ENCODE assay signal across 29 cellular contexts in genomic region chr4:165164257-165164656, GRCh38.
"Had no signal": no experiment of that assay in that cellular context is flagged by ENCODE, and none has a peak within 500 bp of the region (broad histone marks: within the 10 kb centered on the region; RNA-seq: fewer than 3 reads in every experiment).

No MANE protein-coding gene starts in this region.

- DNase-seq: naive thymus-derived CD4-positive, alpha-beta T cell; natural killer cell; nucleus accumbens; pancreas; psoas muscle; right cardiac atrium; spleen; stimulated activated CD4-positive, alpha-beta T cell treated with anti-CD3 and anti-CD28 coated beads, Interleukin-12 subunit alpha, Interleukin-12 subunit beta, amount 100 ng/mL, for 4 hours; stimulated activated CD4-positive, alpha-beta T cell treated with anti-CD3 and anti-CD28 coated beads, Interleukin-1b, Interleukin-23, amount 100 ng/mL, for 48 hours; stimulated activated CD4-positive, alpha-beta T cell treated with anti-CD3 and anti-CD28 coated beads, Interleukin-4, amount 100 ng/mL, for 1 hour; stimulated activated CD4-positive, alpha-beta T cell treated with anti-CD3 and anti-CD28 coated beads, Interleukin-4, amount 100 ng/mL, for 4 hours; stimulated activated CD8-positive, alpha-beta memory T cell treated with anti-CD3 and anti-CD28 coated beads, Interleukin-4, amount 100 ng/mL, for 48 hours; stimulated activated naive CD4-positive, alpha-beta T cell; stimulated activated naive CD8-positive, alpha-beta T cell treated with anti-CD3 and anti-CD28 coated beads, Interleukin-15, amount 100 ng/mL, for 72 hours; stimulated activated naive CD8-positive, alpha-beta T cell treated with anti-CD3 and anti-CD28 coated beads, Interleukin-15, Interleukin-2, amounts not matched to agents 100 U/mL and 50 U/mL, for 24 hours; substantia nigra; testis; tibial artery; transverse colon; upper lobe of right lung; uterus had no signal

- H3K4me1 ChIP-seq: pancreas, psoas muscle, spleen, suprapubic skin, testis, tibial artery, transverse colon, upper lobe of right lung, uterus had no signal

- H3K4me3 Mint-ChIP-seq: naive thymus-derived CD4-positive, alpha-beta T cell; natural killer cell; nephron; stimulated activated memory B cell treated with anti-CD40 and anti-IgM and Interleukin-4, amounts not matched to agents 10 μg/mL and 1 μg/mL and 100 μg/mL, for 72 hours; stimulated activated naive CD8-positive, alpha-beta T cell treated with anti-CD3 and anti-CD28 coated beads, Interleukin-15, amount 100 ng/mL, for 72 hours; type B pancreatic cell had no signal

- FAIRE-seq: pancreas had no signal

- ATAC-seq: naive thymus-derived CD4-positive, alpha-beta T cell; natural killer cell; pancreas; psoas muscle; right cardiac atrium; sciatic nerve; stimulated activated memory B cell treated with anti-CD40 and anti-IgM and Interleukin-4, amounts not matched to agents 10 μg/mL and 1 μg/mL and 100 μg/mL, for 72 hours; stimulated activated naive CD8-positive, alpha-beta T cell treated with anti-CD3 and anti-CD28 coated beads, Interleukin-15, amount 100 ng/mL, for 72 hours; stimulated activated naive CD8-positive, alpha-beta T cell treated with anti-CD3 and anti-CD28 coated beads, Interleukin-15, Interleukin-2, amounts not matched to agents 100 U/mL and 50 U/mL, for 24 hours; upper lobe of right lung had no signal

- H3K27ac Mint-ChIP-seq: naive thymus-derived CD4-positive, alpha-beta T cell; natural killer cell; nephron; stimulated activated memory B cell treated with anti-CD40 and anti-IgM and Interleukin-4, amounts not matched to agents 10 μg/mL and 1 μg/mL and 100 μg/mL, for 72 hours; stimulated activated naive CD8-positive, alpha-beta T cell treated with anti-CD3 and anti-CD28 coated beads, Interleukin-15, amount 100 ng/mL, for 72 hours; type B pancreatic cell had no signal

- H3K4me3 ChIP-seq: pancreas, psoas muscle, skin epidermis, smooth muscle cell, spleen, suprapubic skin, testis, tibial artery, transverse colon, upper lobe of right lung, uterus had no signal

- H3K9me3 Mint-ChIP-seq: type B pancreatic cell had no signal

- H3K27me3 ChIP-seq: neutrophil, pancreas, spleen, suprapubic skin, testis, tibial artery, transverse colon, upper lobe of right lung, uterus had no signal

- H3K36me3 ChIP-seq: neutrophil, pancreas, spleen, suprapubic skin, tibial artery, transverse colon, upper lobe of right lung, uterus had no signal

- H3K4me1 Mint-ChIP-seq: natural killer cell; nephron; stimulated activated memory B cell treated with anti-CD40 and anti-IgM and Interleukin-4, amounts not matched to agents 10 μg/mL and 1 μg/mL and 100 μg/mL, for 72 hours; stimulated activated naive CD8-positive, alpha-beta T cell treated with anti-CD3 and anti-CD28 coated beads, Interleukin-15, amount 100 ng/mL, for 72 hours had no signal

- H3K9me3 ChIP-seq: neutrophil, pancreas, suprapubic skin, testis, tibial artery, transverse colon, upper lobe of right lung, uterus had no signal

- H3K36me3 Mint-ChIP-seq: natural killer cell, type B pancreatic cell had no signal

- H3K27me3 Mint-ChIP-seq: stimulated activated naive CD8-positive, alpha-beta T cell treated with anti-CD3 and anti-CD28 coated beads, Interleukin-15, amount 100 ng/mL, for 72 hours; type B pancreatic cell had no signal

- H3K27ac ChIP-seq: neutrophil, pancreas, psoas muscle, skin epidermis, spleen, suprapubic skin, testis, tibial artery, transverse colon, upper lobe of right lung, uterus had no signal

- H3K4me2 ChIP-seq: smooth muscle cell had no signal
